In the genomic region with DNA sequence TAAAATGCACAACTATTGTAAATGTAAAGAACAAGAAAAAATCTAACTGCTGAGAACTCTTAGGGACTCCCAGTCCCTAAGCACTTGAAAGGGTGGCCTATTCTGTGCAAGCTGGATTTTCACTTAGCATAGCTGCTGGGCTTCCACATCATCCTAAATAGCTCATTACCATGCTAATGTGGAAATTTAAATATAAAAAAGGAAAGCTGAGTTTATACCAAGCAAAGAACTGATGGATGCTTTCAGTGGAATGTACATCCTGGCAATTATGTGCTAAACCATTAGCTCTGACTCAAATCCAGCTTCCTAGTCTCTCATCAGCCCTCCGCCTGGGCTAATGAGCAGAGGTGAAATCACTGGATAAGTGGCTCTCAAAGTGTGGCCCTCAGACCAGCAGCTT, we compare ENCODE assay signal across 22 cellular contexts. TPM values are rescaled to one million over a fixed set of nuclear protein-coding genes. Genes with fewer than 3 reads are reported as not detected.
DNase-seq lines count a peak whose midpoint lies in the region; ATAC-seq and TF ChIP-seq lines count a peak whose summit lies in the region.
"Had no signal": no experiment of that assay in that cellular context is flagged by ENCODE, and none has a peak within 500 bp of the region (broad histone marks: within the 10 kb centered on the region; RNA-seq: fewer than 3 reads in every experiment).

No MANE protein-coding gene starts in this region.

- H3K4me1 ChIP-seq in GM23248 (ENCODE audit: insufficient read depth): peaks cover 22% of the 10 kb centered on the region
- peaks cover 20% of the 10 kb centered on the region for H3K4me1 ChIP-seq in HUES64 (ENCODE audit: insufficient read depth, low read length)

- H3K27me3 Mint-ChIP-seq in brain: peaks cover 2% of the 10 kb centered on the region

- peak overlapping the region; percentile 18 for H3K4me2 ChIP-seq in GM23248 (ENCODE audit: unreplicated experiment)

- H3K36me3 ChIP-seq in GM23248 (ENCODE audit: low read depth) (0 out of 2 replicates have a peak, but pooled peaks cover 3% of the 10 kb centered on the region), HUES64 (ENCODE audit: insufficient read depth, low read length) (0 out of 2 replicates have a peak, but pooled peaks cover 5% of the 10 kb centered on the region)

- DNase-seq in GM23248 (peak; percentile 47), iPS DF 4.7 (ENCODE audit: extremely low read depth, low spot score) (peak; percentile 71), NCI-H2196 treated with DMSO at 0.1 percent for 48 hours (lab: John Stamatoyannopoulos, UW; ENCODE audit: unreplicated experiment) (no peak), NCI-H1105 treated with DMSO at 0.1 percent for 48 hours (lab: John Stamatoyannopoulos, UW) (no peak), sciatic nerve (ENCODE audit: low spot score) (no peak)
- DNase-seq: CD8-positive, alpha-beta memory T cell; DMS79; NCI-H1105; NCI-H1694; NCI-H510A treated with DMSO at 0.1 percent for 48 hours; NCI-H774; PC-3; RPMI8226; SHP77 treated with DMSO at 0.1 percent for 48 hours; T-cell had no signal

- H3K27ac Mint-ChIP-seq in brain: peak overlapping the region in 3 of 5 experiments; percentile 19 to 73 (median 40)
- H3K27ac Mint-ChIP-seq: CD8-positive, alpha-beta memory T cell; T-cell had no signal

- in situ Hi-C loops in GM23248 (cut with MboI): no loop called here

- TF ChIP-seq CTCF in brain (conservative IDR thresholded peaks at IDR 0.05): no peak

- H3K27me3 ChIP-seq in GM23248 (replicated peaks; ENCODE audit: insufficient read depth): no peaks in the 10 kb centered on the region
- no peaks in the 10 kb centered on the region for H3K27me3 ChIP-seq in HUES64 (ENCODE audit: insufficient read depth, low read length)
- H3K27me3 ChIP-seq: BLaER1 treated with 17β-estradiol and CSF1 and Interleukin-3, amounts not matched to agents 10 nM and 100 nM had no signal

- H3K4me1 Mint-ChIP-seq in brain: peaks cover 15% of the 10 kb centered on the region
- H3K4me1 Mint-ChIP-seq: CD8-positive, alpha-beta memory T cell; T-cell had no signal

- no peak overlapping the region for H3K4me3 Mint-ChIP-seq in brain
- H3K4me3 Mint-ChIP-seq: CD8-positive, alpha-beta memory T cell; T-cell had no signal

- peaks cover 23% of the 10 kb centered on the region for H3K36me3 Mint-ChIP-seq in brain
- H3K36me3 Mint-ChIP-seq: CD8-positive, alpha-beta memory T cell; T-cell had no signal

- H4K20me1 ChIP-seq in GM23248 (ENCODE audit: insufficient read depth): no peaks in the 10 kb centered on the region
- H4K20me1 ChIP-seq: BLaER1 treated with 17β-estradiol and CSF1 and Interleukin-3, amounts not matched to agents 10 nM and 100 nM had no signal

- H3K4me3 ChIP-seq in GM23248 (no peak overlapping the region), HUES64 (ENCODE audit: low read length) (no peak overlapping the region)
- H3K4me3 ChIP-seq: BLaER1 treated with 17β-estradiol and CSF1 and Interleukin-3, amounts not matched to agents 10 nM and 100 nM; K562 had no signal

- H3F3A ChIP-seq in GM23248 (ENCODE audit: insufficient read depth): peaks cover 49% of the 10 kb centered on the region

- no peak overlapping the region for H2AFZ ChIP-seq in GM23248

- H3K27ac ChIP-seq in GM23248 (peak overlapping the region; percentile 16; the same call in 1 of the 2 replicates), HUES64 (ENCODE audit: low read depth, low read length) (peak overlapping the region; percentile 85; the same call in 1 of the 2 replicates)
- H3K27ac ChIP-seq: HL-60 had no signal

- intact Hi-C loops in sciatic nerve (cut with DNase I): no loop called here

- WGBS in GM23248 (ENCODE audit: low coverage in 1 of 2, low lambda C conversion rate in 2 of 2, missing lambda C conversion rate in 2 of 2), 2 experiments: 18 to 22% methylated on average over 1 of the region's 1 CpG
- WGBS in HUES64: 43% methylated on average over 1 of the region's 1 CpG

- H3K9me3 ChIP-seq in GM23248 (ENCODE audit: low read depth) (no peaks in the 10 kb centered on the region), HUES64 (ENCODE audit: insufficient read depth, low read depth, low read length) (no peaks in the 10 kb centered on the region)
- H3K9me3 ChIP-seq: BLaER1 treated with 17β-estradiol and CSF1 and Interleukin-3, amounts not matched to agents 10 nM and 100 nM had no signal

- peaks cover 0 to 2% (median 0%) of the 10 kb centered on the region in 5 experiments for H3K9me3 Mint-ChIP-seq in brain
- H3K9me3 Mint-ChIP-seq: CD8-positive, alpha-beta memory T cell; T-cell had no signal

- ATAC-seq in HG02884 (IDR thresholded peaks at IDR 0.05; ENCODE audit: unreplicated experiment) (no peak), sciatic nerve (no peak)
- ATAC-seq: K562, PC-3, SK-N-SH treated with all-trans-retinoic acid at 6 μM for 48 hours, T-cell had no signal

- peak overlapping the region; percentile 5; the same call in 1 of the 2 replicates for H3K9ac ChIP-seq in GM23248
- no peak overlapping the region for H3K9ac ChIP-seq in HUES64 (ENCODE audit: low read depth, low read length)

- H3K9me2 ChIP-seq in GM23248 (ENCODE audit: insufficient read depth): no peaks in the 10 kb centered on the region

- no peaks in the 10 kb centered on the region for H3K79me2 ChIP-seq in GM23248 (ENCODE audit: insufficient read depth)

RNA-seq across cellular contexts. Expression of gene ESYT3, which starts 25.2 kb away (rescaled TPM):
- 0.63 and 1.3 TPM in 2 replicates for total RNA-seq in GM23248 (2014; rRNA removed; shearing (Covaris generic))
- polyA plus RNA-seq in GM23248 (2016; fragmentation: Nextera tagmentation; extraction: Ambion mirVana) (0.38 and 0.48 TPM in 2 replicates), brain (ENCODE audit: insufficient read depth, low read depth, low replicate concordance) (0.53 TPM)
- 1.8 TPM for polyA plus RNA-seq in HUES64 (2013, experiment 1 of 2)
- polyA plus RNA-seq in HUES64 (2013, experiment 2 of 2): 1.5 TPM
- 12.6 TPM for total RNA-seq in sciatic nerve
- total RNA-seq: K562 had no signal
- polyA plus RNA-seq: CD8-positive, alpha-beta memory T cell; K562 had no signal

Comparison
In these comparisons a context has a peak if more than half of its experiments do, and no peak if none do; other contexts are left out.
1. DNase-seq: peak in GM23248 (single experiment) and iPS DF 4.7 (single experiment); none in NCI-H2196 treated with DMSO at 0.1 percent for 48 hours (single experiment), NCI-H1105 treated with DMSO at 0.1 percent for 48 hours (single experiment) and sciatic nerve (single experiment).